In the genomic region with DNA sequence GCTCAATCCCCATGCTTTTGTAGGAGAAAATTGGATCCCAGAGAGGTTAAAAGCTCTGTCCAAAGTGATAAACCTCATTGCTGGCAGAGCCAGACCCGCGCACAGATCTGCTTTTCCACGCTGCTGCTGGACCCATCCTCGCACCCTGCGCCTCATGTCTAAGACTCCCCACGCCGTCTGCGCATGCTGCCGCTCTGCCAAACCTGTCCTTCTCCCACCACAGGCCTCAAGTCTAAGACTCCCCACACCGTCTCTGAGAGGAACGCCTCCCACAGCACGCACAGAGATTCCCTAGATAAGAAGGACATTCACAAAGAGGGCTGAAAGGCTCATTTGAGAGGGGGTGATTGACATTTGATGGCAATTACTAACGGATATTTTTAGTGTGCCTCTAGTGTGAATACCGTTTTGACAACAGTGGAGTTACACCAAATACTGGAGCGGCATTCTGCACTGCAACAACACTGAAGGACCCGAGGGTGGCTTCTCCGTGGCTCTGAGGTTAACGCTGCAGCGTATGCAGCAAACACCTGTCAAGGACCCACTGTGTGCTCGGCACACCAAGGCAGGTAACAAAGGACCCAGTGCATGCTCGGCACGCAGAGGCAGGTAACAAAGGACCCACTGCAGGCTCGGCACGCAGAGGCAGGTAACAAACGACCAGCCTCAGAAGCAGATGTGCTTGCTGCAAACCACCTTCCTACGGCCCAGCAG, we compare ENCODE assay signal across 9 cellular contexts.
DNase-seq lines count a peak whose midpoint lies in the region; ATAC-seq and TF ChIP-seq lines count a peak whose summit lies in the region.
"Had no signal": no experiment of that assay in that cellular context is flagged by ENCODE, and none has a peak within 500 bp of the region (broad histone marks: within the 10 kb centered on the region; RNA-seq: fewer than 3 reads in every experiment).

No MANE protein-coding gene starts in this region.

- in situ Hi-C loops in astrocyte of the spinal cord (cut with HindIII; ENCODE audit: low sequenced_read_pairs) = no loop called here

- ATAC-seq in lower lobe of right lung (peak; percentile 7 to 38), HG03342 (IDR thresholded peaks at IDR 0.05; ENCODE audit: unreplicated experiment) (no peak)

- peak overlapping the region; percentile 92 for H3K27ac Mint-ChIP-seq in activated CD4-positive, alpha-beta T cell treated with anti-CD3 and anti-CD28 coated beads, Interleukin-2, amount 10 ng/mL, durations not matched to agents 7 days and 5 days

- H3K27me3 ChIP-seq in lower lobe of right lung (ENCODE audit: low read depth) = no peaks in the 10 kb centered on the region
- H3K27me3 ChIP-seq in tibial nerve = no peaks in the 10 kb centered on the region

- intact Hi-C loops in lower lobe of right lung (cut with DNase I) = no loop called here

- H3K9me3 Mint-ChIP-seq in activated CD4-positive, alpha-beta T cell treated with anti-CD3 and anti-CD28 coated beads, Interleukin-2, amount 10 ng/mL, durations not matched to agents 7 days and 5 days = no peaks in the 10 kb centered on the region

- TF ChIP-seq CTCF in astrocyte of the spinal cord (IDR thresholded peaks at IDR 0.05; ENCODE audit: low read depth, low read length) (no peak), lower lobe of right lung (IDR thresholded peaks at IDR 0.05) (no peak), tibial nerve (IDR thresholded peaks at IDR 0.05) (no peak)

- POLR2A ChIA-PET in activated CD4-positive, alpha-beta T cell treated with anti-CD3 and anti-CD28 coated beads, Interleukin-2, amount 10 ng/mL, durations not matched to agents 7 days and 5 days (lab: Charles Lee) = no interaction called here

- H3K36me3 ChIP-seq in lower lobe of right lung = no peaks in the 10 kb centered on the region
- H3K36me3 ChIP-seq in tibial nerve = peaks cover 0 to 5% (median 0%) of the 10 kb centered on the region in 3 donors

- H3K4me1 Mint-ChIP-seq in activated CD4-positive, alpha-beta T cell treated with anti-CD3 and anti-CD28 coated beads, Interleukin-2, amount 10 ng/mL, durations not matched to agents 7 days and 5 days = peaks cover 38% of the 10 kb centered on the region

- H3K4me1 ChIP-seq in lower lobe of right lung (peaks cover 16% of the 10 kb centered on the region), tibial nerve (peaks cover 0 to 18% (median 0%) of the 10 kb centered on the region in 4 donors)

- no peak for TF ChIP-seq EP300 in tibial nerve (IDR thresholded peaks at IDR 0.05)

- no peak for TF ChIP-seq POLR2A in tibial nerve (IDR thresholded peaks at IDR 0.05)

- no peaks in the 10 kb centered on the region for H3K9me3 ChIP-seq in lower lobe of right lung
- no peaks in the 10 kb centered on the region for H3K9me3 ChIP-seq in tibial nerve

- H3K4me3 ChIP-seq in astrocyte of the spinal cord (ENCODE audit: low read depth, low read length) (peak overlapping the region; percentile 45), lower lobe of right lung (peak overlapping the region; percentile 53), tibial nerve (peak overlapping the region; percentile 30 to 58 (median 50))

- no peaks in the 10 kb centered on the region for H3K36me3 Mint-ChIP-seq in activated CD4-positive, alpha-beta T cell treated with anti-CD3 and anti-CD28 coated beads, Interleukin-2, amount 10 ng/mL, durations not matched to agents 7 days and 5 days (ENCODE audit: low read depth)

- peaks cover 2% of the 10 kb centered on the region for H3K27me3 Mint-ChIP-seq in activated CD4-positive, alpha-beta T cell treated with anti-CD3 and anti-CD28 coated beads, Interleukin-2, amount 10 ng/mL, durations not matched to agents 7 days and 5 days

- peak overlapping the region; percentile 85 for H3K4me3 Mint-ChIP-seq in activated CD4-positive, alpha-beta T cell treated with anti-CD3 and anti-CD28 coated beads, Interleukin-2, amount 10 ng/mL, durations not matched to agents 7 days and 5 days

- H3K27ac ChIP-seq in lower lobe of right lung (peak overlapping the region; percentile 66), tibial nerve (peak overlapping the region in 1 of 4 donors; percentile 21)
- H3K27ac ChIP-seq: C4-2B had no signal

- DNase-seq in activated CD4-positive, alpha-beta T cell treated with anti-CD3 and anti-CD28 coated beads, Interleukin-2, amount 10 ng/mL, durations not matched to agents 7 days and 5 days = no peak
- DNase-seq in activated CD4-positive, alpha-beta T cell treated with anti-CD3 and anti-CD28 coated beads for 1 hour = no peak
- DNase-seq in astrocyte of the spinal cord (ENCODE audit: low read depth, low spot score) (no peak), lower lobe of right lung (no peak), tibial nerve (ENCODE audit: low spot score in 2 of 2) (no peak), SIG-M5 (lab: John Stamatoyannopoulos, UW) (no peak), dermis blood vessel endothelial cell (no peak)

- WGBS in tibial nerve, 2 donors = 41 to 42% methylated on average over 26 of the region's 26 CpGs

- CTCF ChIA-PET in activated CD4-positive, alpha-beta T cell treated with anti-CD3 and anti-CD28 coated beads, Interleukin-2, amount 10 ng/mL, durations not matched to agents 7 days and 5 days (lab: Charles Lee) = interaction anchor here (1.0 to 1.4 kb wide), 3 partner anchors 8 to 83 kb away, joined by 3 to 5 read pairs (median 3); no protein-coding TSS in a partner anchor
